16 cellular contexts compared by ENCODE assay signal in genomic region chr2:173311844-173312606, GRCh38. TPM values are rescaled to one million over a fixed set of nuclear protein-coding genes. Genes with fewer than 3 reads are reported as not detected.
DNase-seq lines count a peak whose midpoint lies in the region; ATAC-seq, FAIRE-seq and TF ChIP-seq lines count a peak whose summit lies in the region.
"Had no signal": no experiment of that assay in that cellular context is flagged by ENCODE, and none has a peak within 500 bp of the region (broad histone marks: within the 10 kb centered on the region; RNA-seq: fewer than 3 reads in every experiment).

No MANE protein-coding gene starts in this region.

- TF ChIP-seq CTCF in A549 (IDR thresholded peaks at IDR 0.05), result no peak
- no peak for TF ChIP-seq CTCF in WTC11 (IDR thresholded peaks at IDR 0.05)
- no peak for TF ChIP-seq CTCF in upper lobe of right lung (IDR thresholded peaks at IDR 0.05)

- no peaks in the 10 kb centered on the region for H3K36me3 ChIP-seq in mesendoderm (ENCODE audit: control insufficient read depth, insufficient read depth, low read length)
- no peaks in the 10 kb centered on the region for H3K36me3 ChIP-seq in upper lobe of right lung
- H3K36me3 ChIP-seq: BLaER1 treated with 17β-estradiol and CSF1 and Interleukin-3, amounts not matched to agents 10 nM and 100 nM; HAP-1 had no signal

- no peak overlapping the region for H4K5ac ChIP-seq in mesendoderm (ENCODE audit: low read length)

- H3K27ac ChIP-seq in A549, result no peak overlapping the region
- no peak overlapping the region for H3K27ac ChIP-seq in mesendoderm (ENCODE audit: low read depth, low read length)
- no peak overlapping the region for H3K27ac ChIP-seq in upper lobe of right lung
- H3K27ac ChIP-seq: BLaER1 treated with 17β-estradiol and CSF1 and Interleukin-3, amounts not matched to agents 10 nM and 100 nM had no signal

- TF ChIP-seq EP300 in A549 (IDR thresholded peaks at IDR 0.05), result no peak

- no peak overlapping the region for H2BK120ac ChIP-seq in mesendoderm (ENCODE audit: low read depth, low read length)

- H3K4ac ChIP-seq in mesendoderm (ENCODE audit: low read depth, low read length), result no peak overlapping the region

- H3K4me1 ChIP-seq in A549 (peaks cover 7% of the 10 kb centered on the region; the same call in 1 of the 3 replicates), mesendoderm (ENCODE audit: control insufficient read depth, low read depth, low read length) (no peaks in the 10 kb centered on the region), upper lobe of right lung (no peaks in the 10 kb centered on the region)

- no peak for ATAC-seq in A549
- ATAC-seq in WTC11, result peak; percentile 46; the same call in 1 of the 2 replicates
- no peak for ATAC-seq in upper lobe of right lung
- ATAC-seq in HG03280 (IDR thresholded peaks at IDR 0.05; ENCODE audit: unreplicated experiment), result no peak

- H3K27ac Mint-ChIP-seq in WTC11, result no peak overlapping the region
- H3K27ac Mint-ChIP-seq: CD4-positive, CD25-positive, alpha-beta regulatory T cell had no signal

- no peaks in the 10 kb centered on the region for H3K27me3 Mint-ChIP-seq in WTC11 (ENCODE audit: low read depth)

- no peak overlapping the region for H4K8ac ChIP-seq in mesendoderm (ENCODE audit: low read depth, low read length)

- no peak for FAIRE-seq in A549 (lab: Jason Lieb, UNC)
- FAIRE-seq: GM12891, H1 had no signal

- no peaks in the 10 kb centered on the region for H3K79me1 ChIP-seq in mesendoderm (ENCODE audit: low read length)

- H3K9ac ChIP-seq in mesendoderm (ENCODE audit: low read length), result no peak overlapping the region
- H3K9ac ChIP-seq: BLaER1 treated with 17β-estradiol and CSF1 and Interleukin-3, amounts not matched to agents 10 nM and 100 nM had no signal

- H3K4me3 ChIP-seq in A549 (no peak overlapping the region), mesendoderm (ENCODE audit: low read length) (no peak overlapping the region), upper lobe of right lung (no peak overlapping the region)
- H3K4me3 ChIP-seq in Jurkat, Clone E6-1 (ENCODE audit: low read length), result no peak overlapping the region
- H3K4me3 ChIP-seq: BLaER1 treated with 17β-estradiol and CSF1 and Interleukin-3, amounts not matched to agents 10 nM and 100 nM; HAP-1 had no signal

- H3K4me2 ChIP-seq in A549, result peak overlapping the region; percentile 10; the same call in 1 of the 3 replicates
- H3K4me2 ChIP-seq in mesendoderm (ENCODE audit: low read length), result no peak overlapping the region
- H3K4me2 ChIP-seq: BLaER1 treated with 17β-estradiol and CSF1 and Interleukin-3, amounts not matched to agents 10 nM and 100 nM had no signal

- no peak for TF ChIP-seq POLR2A in A549 (IDR thresholded peaks at IDR 0.05; ENCODE audit: low read length)

- H3K9me3 ChIP-seq in A549, result no peaks in the 10 kb centered on the region
- H3K9me3 ChIP-seq in upper lobe of right lung, result no peaks in the 10 kb centered on the region

- no peak for TF ChIP-seq RAD21 in A549 (conservative IDR thresholded peaks at IDR 0.05 in 1 of 2, IDR thresholded peaks at IDR 0.05 in 1 of 2)

- DNase-seq in A549 (ENCODE audit: low read depth in 1 of 2, low spot score in 1 of 2) (no peak), WTC11 (ENCODE audit: low spot score) (no peak), mesendoderm (no peak), midbrain (lab: John Stamatoyannopoulos, UW) (no peak), upper lobe of right lung (no peak), DMS 273 (lab: John Stamatoyannopoulos, UW; ENCODE audit: unreplicated experiment) (no peak)
- peak; percentile 23 for DNase-seq in Jurkat, Clone E6-1 (ENCODE audit: low read depth, low spot score)
- DNase-seq: 8988T; ACHN; CD4-positive, CD25-positive, alpha-beta regulatory T cell; DMS79 had no signal

- H3K18ac ChIP-seq in mesendoderm (ENCODE audit: low read length), result no peak overlapping the region

- 79% methylated on average over 9 of the region's 9 CpGs for WGBS in A549 (ENCODE audit: missing lambda C conversion rate)
- WGBS in mesendoderm (ENCODE audit: extremely low coverage, insufficient coverage, low lambda C conversion rate), result no CpG with 5 or more reads among the region's 9 CpGs

- no peak overlapping the region for H2BK15ac ChIP-seq in mesendoderm (replicated peaks; ENCODE audit: low read depth)

- no peak overlapping the region for H3K23ac ChIP-seq in mesendoderm (ENCODE audit: low read length)

- peaks cover 5% of the 10 kb centered on the region for H3K36me3 Mint-ChIP-seq in WTC11

- H2BK5ac ChIP-seq in mesendoderm (ENCODE audit: low read length), result no peak overlapping the region

- H3K9me3 Mint-ChIP-seq in WTC11, result peaks cover 21% of the 10 kb centered on the region

- H3K4me3 Mint-ChIP-seq in WTC11, result no peak overlapping the region
- H3K4me3 Mint-ChIP-seq: CD4-positive, CD25-positive, alpha-beta regulatory T cell had no signal

- no peaks in the 10 kb centered on the region for H3K79me2 ChIP-seq in mesendoderm (ENCODE audit: control insufficient read depth, insufficient read depth, low read length)

- H3K27me3 ChIP-seq in mesendoderm (ENCODE audit: insufficient read depth, low read length, poor library complexity), result no peaks in the 10 kb centered on the region
- H3K27me3 ChIP-seq in upper lobe of right lung, result no peaks in the 10 kb centered on the region
- H3K27me3 ChIP-seq: BLaER1 treated with 17β-estradiol and CSF1 and Interleukin-3, amounts not matched to agents 10 nM and 100 nM had no signal

- CTCF ChIA-PET in A549 (lab: Yijun Ruan, JAX), result no interaction called here
- CTCF ChIA-PET in WTC11 (lab: Charles Lee), result no interaction called here

- POLR2A ChIA-PET in A549 (lab: Yijun Ruan, JAX), result no interaction called here
- POLR2A ChIA-PET in WTC11 (lab: Charles Lee), result no interaction called here

- no peak overlapping the region for H2AK5ac ChIP-seq in mesendoderm (ENCODE audit: low read length)

- intact Hi-C loops in upper lobe of right lung (cut with DNase I), result no loop called here

- peak overlapping the region; percentile 34 for H3K56ac ChIP-seq in mesendoderm (ENCODE audit: low read length)

- H3K4me1 Mint-ChIP-seq in WTC11, result peaks cover 19% of the 10 kb centered on the region

TF ChIP-seq in A549, 52 proteins besides CTCF, POLR2A, EP300 and RAD21:
- TF ChIP-seq JUN (IDR thresholded peaks at IDR 0.05) (no peak), FOSB (CRISPR knock-in tag; IDR thresholded peaks at IDR 0.05) (no peak), ZNF302 (CRISPR knock-in tag; IDR thresholded peaks at IDR 0.05) (no peak), HOXA7 (CRISPR knock-in tag; IDR thresholded peaks at IDR 0.05) (no peak), POLR2AphosphoS2 (conservative IDR thresholded peaks at IDR 0.05; ENCODE audit: low read length) (no peak)
- TF ChIP-seq, protein P1, sequence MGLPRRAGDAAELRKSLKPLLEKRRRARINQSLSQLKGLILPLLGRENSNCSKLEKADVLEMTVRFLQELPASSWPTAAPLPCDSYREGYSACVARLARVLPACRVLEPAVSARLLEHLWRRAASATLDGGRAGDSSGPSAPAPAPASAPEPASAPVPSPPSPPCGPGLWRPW (IDR thresholded peaks at IDR 0.05), result no peak
- TF ChIP-seq, protein P2, sequence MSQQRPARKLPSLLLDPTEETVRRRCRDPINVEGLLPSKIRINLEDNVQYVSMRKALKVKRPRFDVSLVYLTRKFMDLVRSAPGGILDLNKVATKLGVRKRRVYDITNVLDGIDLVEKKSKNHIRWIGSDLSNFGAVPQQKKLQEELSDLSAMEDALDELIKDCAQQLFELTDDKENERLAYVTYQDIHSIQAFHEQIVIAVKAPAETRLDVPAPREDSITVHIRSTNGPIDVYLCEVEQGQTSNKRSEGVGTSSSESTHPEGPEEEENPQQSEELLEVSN (IDR thresholded peaks at IDR 0.05; ENCODE audit: borderline replicate concordance, low read depth), result no peak

TF ChIP-seq in WTC11, 78 proteins besides CTCF, POLR2A, EP300 and RAD21 (continues in another document):
- TF ChIP-seq, protein P3, sequence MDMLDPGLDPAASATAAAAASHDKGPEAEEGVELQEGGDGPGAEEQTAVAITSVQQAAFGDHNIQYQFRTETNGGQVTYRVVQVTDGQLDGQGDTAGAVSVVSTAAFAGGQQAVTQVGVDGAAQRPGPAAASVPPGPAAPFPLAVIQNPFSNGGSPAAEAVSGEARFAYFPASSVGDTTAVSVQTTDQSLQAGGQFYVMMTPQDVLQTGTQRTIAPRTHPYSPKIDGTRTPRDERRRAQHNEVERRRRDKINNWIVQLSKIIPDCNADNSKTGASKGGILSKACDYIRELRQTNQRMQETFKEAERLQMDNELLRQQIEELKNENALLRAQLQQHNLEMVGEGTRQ (CRISPR knock-in tag; IDR thresholded peaks at IDR 0.05), result no peak
- TF ChIP-seq HMGA2 (CRISPR knock-in tag; IDR thresholded peaks at IDR 0.05) (no peak), NR3C1 (CRISPR knock-in tag; conservative IDR thresholded peaks at IDR 0.05; ENCODE audit: low read depth) (no peak), NFE2L1 (CRISPR knock-in tag; IDR thresholded peaks at IDR 0.05) (no peak), GTF2I (CRISPR knock-in tag; conservative IDR thresholded peaks at IDR 0.05) (no peak), ZNF317 (CRISPR knock-in tag; IDR thresholded peaks at IDR 0.05; ENCODE audit: borderline replicate concordance, low read depth) (no peak)
- TF ChIP-seq, protein P4, sequence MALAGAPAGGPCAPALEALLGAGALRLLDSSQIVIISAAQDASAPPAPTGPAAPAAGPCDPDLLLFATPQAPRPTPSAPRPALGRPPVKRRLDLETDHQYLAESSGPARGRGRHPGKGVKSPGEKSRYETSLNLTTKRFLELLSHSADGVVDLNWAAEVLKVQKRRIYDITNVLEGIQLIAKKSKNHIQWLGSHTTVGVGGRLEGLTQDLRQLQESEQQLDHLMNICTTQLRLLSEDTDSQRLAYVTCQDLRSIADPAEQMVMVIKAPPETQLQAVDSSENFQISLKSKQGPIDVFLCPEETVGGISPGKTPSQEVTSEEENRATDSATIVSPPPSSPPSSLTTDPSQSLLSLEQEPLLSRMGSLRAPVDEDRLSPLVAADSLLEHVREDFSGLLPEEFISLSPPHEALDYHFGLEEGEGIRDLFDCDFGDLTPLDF (CRISPR knock-in tag; IDR thresholded peaks at IDR 0.05), result no peak

RNA-seq across cellular contexts. Expression of gene CDCA7, which starts 42.6 kb away (rescaled TPM):
- 72.3 and 93.5 TPM in 2 replicates for polyA plus RNA-seq in A549 (2011; rRNA removed)
- polyA plus RNA-seq in A549 (2012; cell fraction: cytosol; rRNA removed), result 52.5 and 57.2 TPM in 2 replicates
- polyA plus RNA-seq in A549 (2012; cell fraction: nucleus; rRNA removed), result 57.8 and 88.8 TPM in 2 replicates
- 37.0 to 40.3 TPM (median 39.4 TPM) in 3 replicates for polyA plus RNA-seq in A549 (2017; fragmentation: RNase III; extraction: RNeasy Plus Mini Kit Qiagen cat#74134 plus additional on column Dnase treatment)
- 36.1 and 38.1 TPM in 2 replicates for polyA minus RNA-seq in A549 (2011; rRNA and poly(A)+ RNA removed)
- 176 TPM for polyA plus RNA-seq in Jurkat, Clone E6-1 (2012; ENCODE audit: insufficient read depth, insufficient read length)
- 64.2 to 79.7 TPM (median 66.6 TPM) in 3 replicates for total RNA-seq in WTC11 (2021)
- 72.4 TPM for polyA plus RNA-seq in mesendoderm (2013, experiment 1 of 2)
- 70.6 TPM for polyA plus RNA-seq in mesendoderm (2013, experiment 2 of 2)
- 4.1 TPM for total RNA-seq in upper lobe of right lung

Comparison
In these comparisons a context has a peak if more than half of its experiments do, and no peak if none do; other contexts are left out.
1. RNA of gene CDCA7, which starts 42.6 kb away (total RNA-seq): 64.2 to 79.7 TPM in WTC11; 4.1 TPM in upper lobe of right lung (single experiment); every median in the first group is over 10 times any median in the second.